9 cellular contexts compared by ENCODE assay signal in genomic region chr9:96150324-96151023, GRCh38.
DNase-seq lines count a peak whose midpoint lies in the region; ATAC-seq and TF ChIP-seq lines count a peak whose summit lies in the region.
"Had no signal": no experiment of that assay in that cellular context is flagged by ENCODE, and none has a peak within 500 bp of the region (broad histone marks: within the 10 kb centered on the region; RNA-seq: fewer than 3 reads in every experiment).

No MANE protein-coding gene starts in this region.

- no peak overlapping the region for H3K4me3 ChIP-seq in BE2C (ENCODE audit: low read depth, low read length)

- peak overlapping the region; percentile 30 for H3K27ac Mint-ChIP-seq in activated T-helper 17 cell treated with anti-CD3 and anti-CD28 coated beads, Interleukin-2, amount 50 U/mL, for 72 hours

- no peaks in the 10 kb centered on the region for H3K36me3 Mint-ChIP-seq in activated T-helper 17 cell treated with anti-CD3 and anti-CD28 coated beads, Interleukin-2, amount 50 U/mL, for 72 hours (ENCODE audit: low read depth)

- peaks cover 11% of the 10 kb centered on the region for H3K4me1 Mint-ChIP-seq in activated T-helper 17 cell treated with anti-CD3 and anti-CD28 coated beads, Interleukin-2, amount 50 U/mL, for 72 hours

- no peaks in the 10 kb centered on the region for H3K4me1 ChIP-seq in BE2C

- H3K9me3 ChIP-seq in BE2C, result no peaks in the 10 kb centered on the region

- ATAC-seq in GM21619 (IDR thresholded peaks at IDR 0.05; ENCODE audit: unreplicated experiment), result peak; percentile 92
- ATAC-seq in activated T-helper 17 cell treated with anti-CD3 and anti-CD28 coated beads, Interleukin-2, amount 50 U/mL, for 72 hours (replicated peaks), result peak; percentile 88

- peaks cover 18% of the 10 kb centered on the region for H3K27me3 Mint-ChIP-seq in activated T-helper 17 cell treated with anti-CD3 and anti-CD28 coated beads, Interleukin-2, amount 50 U/mL, for 72 hours

- no peaks in the 10 kb centered on the region for H3K36me3 ChIP-seq in BE2C

- TF ChIP-seq CTCF in BE2C (IDR thresholded peaks at IDR 0.05; ENCODE audit: low read depth, low read length), result no peak

- H3K9me3 Mint-ChIP-seq in activated T-helper 17 cell treated with anti-CD3 and anti-CD28 coated beads, Interleukin-2, amount 50 U/mL, for 72 hours, result no peaks in the 10 kb centered on the region

- DNase-seq in Daoy (ENCODE audit: low read depth) (peak; percentile 27), M059J (ENCODE audit: low read depth) (peak; percentile 58), BE2C (no peak), DMS53 treated with DMSO at 0.1 percent for 48 hours (lab: John Stamatoyannopoulos, UW; ENCODE audit: unreplicated experiment) (no peak), hepatic stellate cell (ENCODE audit: low spot score) (no peak)
- peak; percentile 48 to 55 for DNase-seq in stimulated activated CD8-positive, alpha-beta memory T cell treated with anti-CD3 and anti-CD28 coated beads, Interleukin-2, amount 100 ng/mL, for 48 hours (ENCODE audit: low read depth in 2 of 2)

- H3K27me3 ChIP-seq in BE2C, result no peaks in the 10 kb centered on the region

- H3K4me3 Mint-ChIP-seq in activated T-helper 17 cell treated with anti-CD3 and anti-CD28 coated beads, Interleukin-2, amount 50 U/mL, for 72 hours, result peak overlapping the region; percentile 43
- H3K4me3 Mint-ChIP-seq: neural crest cell had no signal

Comparison
In these comparisons a context has a peak if more than half of its experiments do, and no peak if none do; other contexts are left out.
1. DNase-seq: peak in Daoy (single experiment), M059J (single experiment) and stimulated activated CD8-positive, alpha-beta memory T cell treated with anti-CD3 and anti-CD28 coated beads, Interleukin-2, amount 100 ng/mL, for 48 hours (2 of 2); none in BE2C (single experiment), DMS53 treated with DMSO at 0.1 percent for 48 hours (single experiment) and hepatic stellate cell (single experiment).